Comparison of ENCODE assay signal across 18 cellular contexts in genomic region chr9:70462300-70462699, GRCh38. TPM values are rescaled to one million over a fixed set of nuclear protein-coding genes. Genes with fewer than 3 reads are reported as not detected.
A peak's percentile ranks its signal among the peaks of the same experiment; 100 is the strongest.
DNase-seq lines count a peak whose midpoint lies in the region; ATAC-seq, FAIRE-seq and TF ChIP-seq lines count a peak whose summit lies in the region.
"Had no signal": no experiment of that assay in that cellular context is flagged by ENCODE, and none has a peak within 500 bp of the region (broad histone marks: within the 10 kb centered on the region; RNA-seq: fewer than 3 reads in every experiment).

No MANE protein-coding gene starts in this region.

- no peak for TF ChIP-seq RAD21 in HepG2 (CRISPR knock-in tag; IDR thresholded peaks at IDR 0.05)

- no peaks in the 10 kb centered on the region for H3K79me2 ChIP-seq in HepG2 (ENCODE audit: insufficient read depth, low read length)

- in situ Hi-C loops in HepG2 (cut with HindIII; ENCODE audit: extremely low pct_ligation_motif_present, low pct_unique_long_range_greater_than_20kb): no loop called here

- H3K36me3 ChIP-seq in HepG2 (replicated peaks in 1 of 2; ENCODE audit: control insufficient read depth in 1 of 2, insufficient read depth in 2 of 2, low read length in 2 of 2): no peaks in the 10 kb centered on the region
- no peaks in the 10 kb centered on the region for H3K36me3 ChIP-seq in right lobe of liver
- no peaks in the 10 kb centered on the region for H3K36me3 ChIP-seq in psoas muscle (ENCODE audit: insufficient read depth in 1 of 2, low read depth in 1 of 2)

- no TSS peak for BruUV-seq in HepG2 (replicated peaks; lab: Mats Ljungman, UMichigan)

- peaks cover 0 to 3% (median 0%) of the 10 kb centered on the region in 7 donors for H3K9me3 Mint-ChIP-seq in CD14-positive monocyte
- H3K9me3 Mint-ChIP-seq: CD4-positive, alpha-beta memory T cell; H9 had no signal

- no peak overlapping the region for H3K9ac ChIP-seq in HepG2 (ENCODE audit: insufficient read depth, low read depth, low read length)

- no peak overlapping the region for H3K27ac Mint-ChIP-seq in CD14-positive monocyte
- H3K27ac Mint-ChIP-seq: H9 had no signal

- no peak overlapping the region for H3K4me2 ChIP-seq in HepG2 (ENCODE audit: low read depth, low read length)
- H3K4me2 ChIP-seq: A549 had no signal

- peaks cover 0 to under 1% of the 10 kb centered on the region in 2 donors for H3K36me3 Mint-ChIP-seq in CD14-positive monocyte
- H3K36me3 Mint-ChIP-seq: CD4-positive, alpha-beta memory T cell had no signal

- POLR2A ChIA-PET in HepG2 (lab: Yijun Ruan, JAX): no interaction called here

- peaks cover 0 to 3% (median 2%) of the 10 kb centered on the region in 3 donors for H3K27me3 Mint-ChIP-seq in CD14-positive monocyte (ENCODE audit: low read depth in 3 of 3)
- H3K27me3 Mint-ChIP-seq: CD4-positive, alpha-beta memory T cell had no signal

- TF ChIP-seq POLR2A in HepG2 (IDR thresholded peaks at IDR 0.05; ENCODE audit: insufficient read depth in 1 of 2, low read depth in 2 of 2, low read length in 2 of 2): no peak
- TF ChIP-seq POLR2A in right lobe of liver (IDR thresholded peaks at IDR 0.05): no peak

- no peak overlapping the region for H3K4me3 ChIP-seq in HepG2 (replicated peaks in 1 of 3; ENCODE audit: insufficient read depth in 1 of 3, low read depth in 2 of 3, low read length in 3 of 3)
- H3K4me3 ChIP-seq in right lobe of liver: no peak overlapping the region
- no peak overlapping the region for H3K4me3 ChIP-seq in psoas muscle
- H3K4me3 ChIP-seq: A549, GM12878 had no signal

- DNase-seq in DMS53 (lab: John Stamatoyannopoulos, UW): peak; percentile 4
- DNase-seq in DMS53 treated with DMSO at 0.1 percent for 48 hours (lab: John Stamatoyannopoulos, UW; ENCODE audit: unreplicated experiment): no peak
- no peak for DNase-seq in HepG2 (ENCODE audit: low spot score)
- no peak for DNase-seq in right lobe of liver
- no peak for DNase-seq in psoas muscle
- DNase-seq in CD14-positive monocyte (ENCODE audit: low spot score): no peak
- DNase-seq: AML-193; CD4-positive, alpha-beta memory T cell; DMS153; DND-41; EL; H9 had no signal

- intact Hi-C loops in HepG2 (cut with micrococcal nuclease; ENCODE audit: unreplicated experiment): no loop called here
- intact Hi-C loops in right lobe of liver (cut with DNase I): no loop called here
- intact Hi-C loops in psoas muscle (cut with DNase I): no loop called here
- intact Hi-C loops in CD14-positive monocyte (cut with micrococcal nuclease): no loop called here

- peaks cover 6% of the 10 kb centered on the region for H3K4me1 Mint-ChIP-seq in CD14-positive monocyte

- FAIRE-seq in HepG2 (lab: Jason Lieb, UNC): no peak
- FAIRE-seq: A549, GM12878, H1 had no signal

- H2AFZ ChIP-seq in HepG2 (ENCODE audit: low read length): no peak overlapping the region

- no peaks in the 10 kb centered on the region for H3K9me3 ChIP-seq in HepG2 (ENCODE audit: low read length)
- no peaks in the 10 kb centered on the region for H3K9me3 ChIP-seq in right lobe of liver
- no peaks in the 10 kb centered on the region for H3K9me3 ChIP-seq in psoas muscle
- H3K9me3 ChIP-seq: A549 had no signal

- H3K4me3 Mint-ChIP-seq in CD14-positive monocyte: no peak overlapping the region
- H3K4me3 Mint-ChIP-seq: CD4-positive, alpha-beta memory T cell; H9 had no signal

- TF ChIP-seq CTCF in HepG2 (CRISPR knock-in tag; IDR thresholded peaks at IDR 0.05) (no peak), right lobe of liver (IDR thresholded peaks at IDR 0.05) (no peak), psoas muscle (IDR thresholded peaks at IDR 0.05) (no peak), CD14-positive monocyte (IDR thresholded peaks at IDR 0.05) (no peak)

- TF ChIP-seq EP300 in HepG2 (IDR thresholded peaks at IDR 0.05; ENCODE audit: low read depth in 2 of 2, low read length in 2 of 2): no peak
- TF ChIP-seq EP300 in HepG2 (CRISPR knock-in tag; IDR thresholded peaks at IDR 0.05; ENCODE audit: borderline replicate concordance): no peak

- H4K20me1 ChIP-seq in HepG2 (ENCODE audit: insufficient read depth, low read length): no peaks in the 10 kb centered on the region

- ATAC-seq in HepG2 (no peak), right lobe of liver (no peak), psoas muscle (peak in 3 of 4 donors; percentile 52 to 59 (median 55)), HG02938 (IDR thresholded peaks at IDR 0.05; ENCODE audit: unreplicated experiment) (no peak)
- ATAC-seq: A549, GM12878 had no signal

- CTCF ChIA-PET in HepG2 (lab: Yijun Ruan, JAX; ENCODE audit: low intra/inter-chr PET ratio, low total read pairs): no interaction called here

- H3K27me3 ChIP-seq in HepG2 (ENCODE audit: control insufficient read depth in 1 of 2, insufficient read depth in 2 of 2, low read length in 2 of 2) (0 out of 5 replicates have a peak, but pooled peaks cover 0 to 3% of the 10 kb centered on the region in 2 experiments), right lobe of liver (no peaks in the 10 kb centered on the region), psoas muscle (ENCODE audit: insufficient read depth in 3 of 3, low read length in 2 of 3) (no peaks in the 10 kb centered on the region)

- no peaks in the 10 kb centered on the region for H3K4me1 ChIP-seq in HepG2 (ENCODE audit: insufficient read depth, low read length)
- no peaks in the 10 kb centered on the region for H3K4me1 ChIP-seq in right lobe of liver
- peaks cover 25% of the 10 kb centered on the region for H3K4me1 ChIP-seq in psoas muscle
- H3K4me1 ChIP-seq: A549 had no signal

- H3K27ac ChIP-seq in HepG2 (ENCODE audit: extremely low read length, insufficient read depth, low read length) (no peak overlapping the region), right lobe of liver (no peak overlapping the region), psoas muscle (no peak overlapping the region)
- H3K27ac ChIP-seq: 22Rv1, A549, C4-2B had no signal

TF ChIP-seq in HepG2, 621 proteins besides CTCF, POLR2A, EP300 and RAD21:
- 0 out of 2 replicates have a peak, but pooled peaks have one; percentile 5 for TF ChIP-seq MAFF (IDR thresholded peaks at IDR 0.05; ENCODE audit: low read depth, low read length)
- no peak for TF ChIP-seq ZNF253 (CRISPR knock-in tag; IDR thresholded peaks at IDR 0.05; ENCODE audit: borderline replicate concordance)

RNA-seq across cellular contexts. Expression of gene KLF9, which starts 47.8 kb away (rescaled TPM):
- 5.7 and 7.2 TPM in 2 replicates for total RNA-seq in HepG2 (2016; rRNA removed; fragmentation: Illumina TruSeq; extraction: Trizol)
- total RNA-seq in HepG2 (2016; cell fraction: cytosol; rRNA removed; fragmentation: Illumina TruSeq; extraction: Trizol; ENCODE audit: low read depth): 0.79 and 0.81 TPM in 2 replicates
- total RNA-seq in HepG2 (2016; cell fraction: insoluble cytoplasmic fraction; rRNA removed; fragmentation: Illumina TruSeq; extraction: Trizol): 5.6 and 6.3 TPM in 2 replicates
- 3.6 and 4.2 TPM in 2 replicates for total RNA-seq in HepG2 (2016; cell fraction: membrane; rRNA removed; fragmentation: Illumina TruSeq; extraction: Trizol)
- total RNA-seq in HepG2 (2016; cell fraction: nucleus; rRNA removed; fragmentation: Illumina TruSeq; extraction: Trizol): 6.0 and 6.2 TPM in 2 replicates
- polyA plus RNA-seq in HepG2 (2011; rRNA removed): 7.1 and 7.2 TPM in 2 replicates
- polyA plus RNA-seq in HepG2 (2011; cell fraction: cytosol; rRNA removed): 5.3 and 5.8 TPM in 2 replicates
- polyA plus RNA-seq in HepG2 (2011; cell fraction: nucleus; rRNA removed): 3.3 and 4.2 TPM in 2 replicates
- 8.3 and 8.5 TPM in 2 replicates for polyA plus RNA-seq in HepG2 (2012)
- 0.36 and 0.37 TPM in 2 replicates for polyA plus RNA-seq in HepG2 (2016; cell fraction: cytosol; fragmentation: Illumina TruSeq; extraction: Trizol; ENCODE audit: low read depth)
- 7.0 TPM in 2 replicates for polyA plus RNA-seq in HepG2 (2016; cell fraction: insoluble cytoplasmic fraction; fragmentation: Illumina TruSeq; extraction: Trizol; ENCODE audit: low read depth)
- polyA plus RNA-seq in HepG2 (2016; cell fraction: membrane; fragmentation: Illumina TruSeq; extraction: Trizol; ENCODE audit: low read depth): 1.6 and 2.0 TPM in 2 replicates
- 6.3 and 7.1 TPM in 2 replicates for polyA plus RNA-seq in HepG2 (2016; cell fraction: nucleus; fragmentation: Illumina TruSeq; extraction: Trizol; ENCODE audit: insufficient read depth, low read depth)
- 2.5 and 9.7 TPM in 2 replicates for polyA minus RNA-seq in HepG2 (2011; rRNA and poly(A)+ RNA removed; ENCODE audit: low replicate concordance)
- polyA minus RNA-seq in HepG2 (2011; cell fraction: cytosol; rRNA and poly(A)+ RNA removed): 7.8 and 8.0 TPM in 2 replicates
- polyA minus RNA-seq in HepG2 (2011; cell fraction: nucleus; rRNA and poly(A)+ RNA removed): 6.2 and 7.5 TPM in 2 replicates
- total RNA-seq in right lobe of liver: 10 to 100 TPM in 5 of 6 experiments, 1 to 10 TPM in 1; 8.7 to 74.7 (median 32.3) TPM
- total RNA-seq in psoas muscle: 100 to 1,000 TPM in 2 of 4 donors, 10 to 100 TPM in 2; 29.5 to 178 (median 94.7) TPM
- polyA plus RNA-seq in psoas muscle: 10 to 100 TPM; 34.1 to 87.0 (median 64.4) TPM
- polyA plus RNA-seq in CD14-positive monocyte: under 1 TPM; 0.18 to 0.72 TPM

Comparison
In these comparisons a context has a peak if more than half of its experiments do, and no peak if none do; other contexts are left out.
1. ATAC-seq: peak in psoas muscle (3 of 4); none in HepG2 (single experiment), right lobe of liver (0 of 4) and HG02938 (single experiment).